Comparison of ENCODE assay signal across 11 cellular contexts in genomic region chr4:122854860-122855259, GRCh38. TPM values are rescaled to one million over a fixed set of nuclear protein-coding genes. Genes with fewer than 3 reads are reported as not detected.
A peak's percentile ranks its signal among the peaks of the same experiment; 100 is the strongest.
DNase-seq lines count a peak whose midpoint lies in the region; ATAC-seq and TF ChIP-seq lines count a peak whose summit lies in the region.
"Had no signal": no experiment of that assay in that cellular context is flagged by ENCODE, and none has a peak within 500 bp of the region (broad histone marks: within the 10 kb centered on the region; RNA-seq: fewer than 3 reads in every experiment).

No MANE protein-coding gene starts in this region.

- intact Hi-C loops in left ventricle myocardium inferior (cut with micrococcal nuclease) (no loop called here), prostate gland (cut with DNase I) (no loop called here)

- H3K4me3 Mint-ChIP-seq in brain, result peak overlapping the region in 4 of 5 experiments; percentile 52 to 80 (median 72)

- peak in 12 of 14 donors; percentile 21 to 90 (median 67) for DNase-seq in C1 segment of cervical spinal cord (lab: John Stamatoyannopoulos, UW)
- DNase-seq in left ventricle myocardium inferior, result no peak
- DNase-seq in prostate gland (ENCODE audit: low spot score), result peak; percentile 41
- no peak for DNase-seq in activated CD8-positive, alpha-beta memory T cell treated with anti-CD3 and anti-CD28 coated beads for 24 hours
- no peak for DNase-seq in effector CD4-positive, alpha-beta T cell
- DNase-seq: activated naive CD4-positive, alpha-beta T cell; BE2C; NCI-H2029 had no signal

- peaks cover 3% of the 10 kb centered on the region for H3K27me3 Mint-ChIP-seq in brain

- TF ChIP-seq CTCF in brain (conservative IDR thresholded peaks at IDR 0.05) (no peak), left ventricle myocardium inferior (IDR thresholded peaks at IDR 0.05; ENCODE audit: borderline replicate concordance) (no peak), prostate gland (IDR thresholded peaks at IDR 0.05) (no peak)

- H3K4me1 ChIP-seq in left ventricle myocardium inferior, result peaks cover 25% of the 10 kb centered on the region
- no peaks in the 10 kb centered on the region for H3K4me1 ChIP-seq in prostate gland (replicated peaks)
- H3K4me1 ChIP-seq: BE2C had no signal

- H3K36me3 ChIP-seq in left ventricle myocardium inferior, result no peaks in the 10 kb centered on the region
- H3K36me3 ChIP-seq in prostate gland, result no peaks in the 10 kb centered on the region
- H3K36me3 ChIP-seq: BE2C had no signal

- H3K36me3 Mint-ChIP-seq in brain, result peaks cover 7% of the 10 kb centered on the region

- ATAC-seq in GM21529 (IDR thresholded peaks at IDR 0.05; ENCODE audit: unreplicated experiment) (no peak), GM21528 (IDR thresholded peaks at IDR 0.05; ENCODE audit: low FRiP score, unreplicated experiment) (no peak)

- H3K4me3 ChIP-seq in left ventricle myocardium inferior, result no peak overlapping the region
- H3K4me3 ChIP-seq in prostate gland, result no peak overlapping the region

- H3K27ac Mint-ChIP-seq in brain, result peak overlapping the region; percentile 56 to 94 (median 90)

- H3K4me1 Mint-ChIP-seq in brain, result peaks cover 48% of the 10 kb centered on the region

- 36% methylated on average over 4 of the region's 4 CpGs for WGBS in prostate gland

- H3K9me3 Mint-ChIP-seq in brain, result no peaks in the 10 kb centered on the region

- H3K9me3 ChIP-seq in left ventricle myocardium inferior (replicated peaks) (no peaks in the 10 kb centered on the region), prostate gland (no peaks in the 10 kb centered on the region)
- H3K9me3 ChIP-seq: BE2C had no signal

- TF ChIP-seq POLR2A in prostate gland (IDR thresholded peaks at IDR 0.05), result no peak

- H3K27me3 ChIP-seq in left ventricle myocardium inferior (ENCODE audit: low read depth) (no peaks in the 10 kb centered on the region), prostate gland (replicated peaks; ENCODE audit: insufficient read depth) (no peaks in the 10 kb centered on the region)
- H3K27me3 ChIP-seq: BE2C had no signal

- H3K27ac ChIP-seq in left ventricle myocardium inferior (replicated peaks) (peak overlapping the region; percentile 28), prostate gland (peak overlapping the region; percentile 17 to 44)

RNA-seq across cellular contexts. Expression of gene FGF2, which starts 28.2 kb away (rescaled TPM):
- 1.8 TPM for polyA plus RNA-seq in brain (ENCODE audit: insufficient read depth, low read depth, low replicate concordance)
- total RNA-seq in left ventricle myocardium inferior (4.1 TPM), prostate gland (1 to 10 TPM; 4.4 to 4.8 TPM)

Comparison
In these comparisons a context has a peak if more than half of its experiments do, and no peak if none do; other contexts are left out.
1. DNase-seq: peak in C1 segment of cervical spinal cord (12 of 14) and prostate gland (single experiment); none in left ventricle myocardium inferior (single experiment), activated CD8-positive, alpha-beta memory T cell treated with anti-CD3 and anti-CD28 coated beads for 24 hours (single experiment) and effector CD4-positive, alpha-beta T cell (single experiment).